Comparison of ENCODE assay signal across 8 cellular contexts in genomic region chrX:49199906-49200771, GRCh38. TPM values are rescaled to one million over a fixed set of nuclear protein-coding genes. Genes with fewer than 3 reads are reported as not detected.
DNase-seq lines count a peak whose midpoint lies in the region; ATAC-seq and TF ChIP-seq lines count a peak whose summit lies in the region.

SYP (minus strand) TSS chrX:49200193; CDS start chrX:49200186, 7 bp downstream.

- H4K20me1 ChIP-seq in BLaER1 treated with 17β-estradiol and CSF1 and Interleukin-3, amounts not matched to agents 10 nM and 100 nM, result peaks cover 0 to 34% (median 0%) of the 10 kb centered on the region in 11 experiments; a peak in 6 of 22 replicates

- ATAC-seq in HG03439 (IDR thresholded peaks at IDR 0.05; ENCODE audit: unreplicated experiment) (peak; percentile 86), lower lobe of right lung (peak; percentile 90 to 99)

- no peaks in the 10 kb centered on the region for H3K9me3 ChIP-seq in BLaER1 treated with 17β-estradiol and CSF1 and Interleukin-3, amounts not matched to agents 10 nM and 100 nM (replicated peaks in 1 of 11)
- no peaks in the 10 kb centered on the region for H3K9me3 ChIP-seq in lower lobe of right lung

- H3K4me2 ChIP-seq in BLaER1 treated with 17β-estradiol and CSF1 and Interleukin-3, amounts not matched to agents 10 nM and 100 nM, result peak within 1 kb of the TSS; percentile 62 to 88 (median 72)

- H3K9ac ChIP-seq in BLaER1 treated with 17β-estradiol and CSF1 and Interleukin-3, amounts not matched to agents 10 nM and 100 nM, result peak within 1 kb of the TSS; percentile 51 to 70 (median 62); a peak in 19 of 22 replicates

- H3K27me3 ChIP-seq in BLaER1 treated with 17β-estradiol and CSF1 and Interleukin-3, amounts not matched to agents 10 nM and 100 nM, result peaks cover 42 to 93% (median 80%) of the 10 kb centered on the region in 11 experiments
- H3K27me3 ChIP-seq in lower lobe of right lung (ENCODE audit: low read depth), result no peaks in the 10 kb centered on the region

- no peaks in the 10 kb centered on the region for H3K36me3 ChIP-seq in BLaER1 treated with 17β-estradiol and CSF1 and Interleukin-3, amounts not matched to agents 10 nM and 100 nM
- no peaks in the 10 kb centered on the region for H3K36me3 ChIP-seq in lower lobe of right lung

- peak within 1 kb of the TSS in 9 of 11 experiments; percentile 34 to 71 (median 53); a peak in 15 of 22 replicates for H3K27ac ChIP-seq in BLaER1 treated with 17β-estradiol and CSF1 and Interleukin-3, amounts not matched to agents 10 nM and 100 nM
- H3K27ac ChIP-seq in lower lobe of right lung, result peak within 1 kb of the TSS; percentile 53

- H3K4me3 ChIP-seq in BLaER1 treated with 17β-estradiol and CSF1 and Interleukin-3, amounts not matched to agents 10 nM and 100 nM, result peak within 1 kb of the TSS; percentile 38 to 62 (median 51)
- peak within 1 kb of the TSS; percentile 44 for H3K4me3 ChIP-seq in lower lobe of right lung

- intact Hi-C loops in lower lobe of right lung (cut with DNase I), result no loop called here

- H3K4me1 ChIP-seq in BLaER1 treated with 17β-estradiol and CSF1 and Interleukin-3, amounts not matched to agents 10 nM and 100 nM, result peaks cover 0 to 18% (median 6%) of the 10 kb centered on the region in 10 experiments; a peak in 12 of 20 replicates
- H3K4me1 ChIP-seq in lower lobe of right lung, result no peaks in the 10 kb centered on the region

- peak; percentile 82 for DNase-seq in GM19238 (ENCODE audit: insufficient read length, low spot score)
- DNase-seq in NCI-H526 treated with DMSO at 0.1 percent for 48 hours (lab: John Stamatoyannopoulos, UW), result peak; percentile 55
- peak; percentile 84 to 88 for DNase-seq in activated CD4-positive, alpha-beta T cell treated with anti-CD3 and anti-CD28 coated beads, Interleukin-2, amount 50 U/mL, for 48 hours
- peak; percentile 91 for DNase-seq in dermis blood vessel endothelial cell
- peak; percentile 91 for DNase-seq in lower lobe of right lung
- DNase-seq in stimulated activated CD4-positive, alpha-beta T cell treated with anti-CD3 and anti-CD28 coated beads, TNF-alpha, amount 100 ng/mL, for 1 hour (ENCODE audit: low read depth in 3 of 3, low spot score in 1 of 3), result peak; percentile 75 to 78 (median 77)

- TF ChIP-seq CTCF in lower lobe of right lung (IDR thresholded peaks at IDR 0.05), result no peak

RNA-seq across cellular contexts. Expression of gene SYP, which starts in this region (rescaled TPM):
- total RNA-seq in dermis blood vessel endothelial cell, result 0.14 and 0.34 TPM in 2 replicates
- total RNA-seq in lower lobe of right lung, result 4.2 TPM

Comparison
In these comparisons a context has a peak if more than half of its experiments do, and no peak if none do; other contexts are left out.
1. Peak in every context shown above with its lines: DNase-seq, ATAC-seq, H3K4me3 ChIP-seq and H3K27ac ChIP-seq.
2. Peak in DNase-seq in dermis blood vessel endothelial cell; RNA of the gene not detected or under 1 TPM.